ENCODE assay signal across 8 cellular contexts in genomic region chr10:91190876-91191580, GRCh38. TPM values are rescaled to one million over a fixed set of nuclear protein-coding genes. Genes with fewer than 3 reads are reported as not detected.
DNase-seq lines count a peak whose midpoint lies in the region; ATAC-seq and TF ChIP-seq lines count a peak whose summit lies in the region.

No MANE protein-coding gene starts in this region.

- peak overlapping the region; percentile 32 for H3K4me3 Mint-ChIP-seq in activated T-helper 17 cell treated with anti-CD3 and anti-CD28 coated beads, Interleukin-2, amount 50 U/mL, for 72 hours
- no peak overlapping the region for H3K4me3 Mint-ChIP-seq in natural killer cell

- peaks cover 61% of the 10 kb centered on the region for H3K4me1 Mint-ChIP-seq in activated T-helper 17 cell treated with anti-CD3 and anti-CD28 coated beads, Interleukin-2, amount 50 U/mL, for 72 hours
- H3K4me1 Mint-ChIP-seq in natural killer cell, result peaks cover 45 to 46% of the 10 kb centered on the region in 2 donors

- intact Hi-C loops in natural killer cell (cut with micrococcal nuclease) (no loop called here), ovary (cut with DNase I) (no loop called here)

- H3K9me3 ChIP-seq in ovary, result no peaks in the 10 kb centered on the region

- H3K36me3 Mint-ChIP-seq in activated T-helper 17 cell treated with anti-CD3 and anti-CD28 coated beads, Interleukin-2, amount 50 U/mL, for 72 hours (ENCODE audit: low read depth), result no peaks in the 10 kb centered on the region
- H3K36me3 Mint-ChIP-seq in natural killer cell, result no peaks in the 10 kb centered on the region

- no peaks in the 10 kb centered on the region for H3K27me3 Mint-ChIP-seq in activated T-helper 17 cell treated with anti-CD3 and anti-CD28 coated beads, Interleukin-2, amount 50 U/mL, for 72 hours
- no peaks in the 10 kb centered on the region for H3K27me3 Mint-ChIP-seq in natural killer cell (ENCODE audit: low read depth in 2 of 2)

- TF ChIP-seq CTCF in natural killer cell (IDR thresholded peaks at IDR 0.05) (no peak), ovary (IDR thresholded peaks at IDR 0.05) (no peak), GM10266 (IDR thresholded peaks at IDR 0.05; ENCODE audit: control insufficient read depth, insufficient read depth, low read depth, missing control alignments) (no peak)

- H3K4me1 ChIP-seq in ovary (ENCODE audit: insufficient read depth), result peaks cover 5% of the 10 kb centered on the region

- H3K27ac ChIP-seq in ovary, result no peak overlapping the region

- DNase-seq in natural killer cell (no peak), ovary (no peak), middle frontal gyrus (ENCODE audit: extremely low spot score, low spot score) (no peak), LoVo (ENCODE audit: low spot score) (no peak), GM10266 (ENCODE audit: extremely low spot score) (no peak)

- no peak for TF ChIP-seq POLR2A in ovary (IDR thresholded peaks at IDR 0.05)

- H3K9me3 Mint-ChIP-seq in activated T-helper 17 cell treated with anti-CD3 and anti-CD28 coated beads, Interleukin-2, amount 50 U/mL, for 72 hours, result peaks cover 3% of the 10 kb centered on the region
- no peaks in the 10 kb centered on the region for H3K9me3 Mint-ChIP-seq in natural killer cell

- ATAC-seq in GM18511 (IDR thresholded peaks at IDR 0.05; ENCODE audit: unreplicated experiment), result peak; percentile 87
- peak; percentile 72 for ATAC-seq in HG02623 (IDR thresholded peaks at IDR 0.05; ENCODE audit: unreplicated experiment)
- ATAC-seq in activated T-helper 17 cell treated with anti-CD3 and anti-CD28 coated beads, Interleukin-2, amount 50 U/mL, for 72 hours (replicated peaks), result peak; percentile 76
- ATAC-seq in natural killer cell, result peak; percentile 45 to 67 (median 46)

- no peaks in the 10 kb centered on the region for H3K27me3 ChIP-seq in ovary

- no peaks in the 10 kb centered on the region for H3K36me3 ChIP-seq in ovary

- WGBS in ovary, 3 donors, result 73 to 87% (median 85%) methylated on average over 2 of the region's 2 CpGs

- H3K27ac Mint-ChIP-seq in activated T-helper 17 cell treated with anti-CD3 and anti-CD28 coated beads, Interleukin-2, amount 50 U/mL, for 72 hours, result peak overlapping the region; percentile 82
- H3K27ac Mint-ChIP-seq in natural killer cell, result peak overlapping the region in 1 of 2 donors; percentile 29

- TF ChIP-seq EP300 in ovary (IDR thresholded peaks at IDR 0.05), result no peak

- H3K4me3 ChIP-seq in ovary, result no peak overlapping the region

RNA-seq across cellular contexts. Expression of gene PCGF5, which starts 29.4 kb away (rescaled TPM):
- 10 to 100 TPM; 32.9 to 37.3 TPM for total RNA-seq in activated T-helper 17 cell treated with anti-CD3 and anti-CD28 coated beads, Interleukin-2, amount 50 U/mL, for 72 hours
- total RNA-seq in natural killer cell (10 to 100 TPM; 52.5 to 60.2 (median 58.6) TPM), ovary (10 to 100 TPM; 32.0 to 49.0 (median 37.9) TPM)
- polyA plus RNA-seq in ovary, result 10 to 100 TPM; 13.1 to 28.1 TPM
